Comparison of ENCODE assay signal across 1 cellular context in the genomic region with DNA sequence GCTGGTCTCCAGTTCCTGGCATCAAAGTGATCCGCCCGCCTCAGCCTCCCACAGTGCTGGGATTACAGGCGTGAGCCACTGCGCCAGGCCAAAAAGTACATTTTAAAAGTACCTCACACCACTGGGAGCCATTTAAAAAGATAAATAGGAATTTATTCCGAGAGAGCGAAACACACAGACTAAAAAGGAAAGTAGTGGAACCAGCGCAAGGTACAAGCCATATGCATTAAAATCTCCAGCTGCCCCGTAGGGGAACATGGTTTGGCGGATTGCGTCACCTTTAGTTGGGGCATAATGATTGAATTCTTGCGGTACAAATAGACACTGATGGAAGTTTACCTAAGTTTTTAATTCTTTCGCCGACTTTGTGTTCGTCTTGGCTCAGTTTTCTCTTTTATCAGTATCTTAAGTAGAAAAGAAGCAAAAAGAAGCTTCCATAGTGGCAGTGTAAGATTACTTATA.
A peak's percentile ranks its signal among the peaks of the same experiment; 100 is the strongest.
TF ChIP-seq lines count a peak whose summit lies in the region.

No MANE protein-coding gene starts in this region.

TF ChIP-seq in HepG2, 621 proteins besides CTCF, POLR2A, EP300 and RAD21:
- TF ChIP-seq ZNF7 (CRISPR knock-in tag; IDR thresholded peaks at IDR 0.05): 0 out of 2 replicates have a peak, but pooled peaks have one; percentile 30
- TF ChIP-seq EZH2 (conservative IDR thresholded peaks at IDR 0.05; ENCODE audit: low read depth, low read length): peak; percentile 61
- TF ChIP-seq SRSF4 (IDR thresholded peaks at IDR 0.05; ENCODE audit: low read depth, low read length, poor library complexity, severe bottlenecking): no peak
- TF ChIP-seq CEBPB (IDR thresholded peaks at IDR 0.05; ENCODE audit: borderline replicate concordance, low read depth, low read length): peak; percentile 86
- no peak for TF ChIP-seq ZNF768 (CRISPR knock-in tag; IDR thresholded peaks at IDR 0.05)
- 0 out of 2 replicates have a peak, but pooled peaks have one; percentile 15 for TF ChIP-seq ATF7 (IDR thresholded peaks at IDR 0.05)
- TF ChIP-seq ATF7 (CRISPR knock-in tag; IDR thresholded peaks at IDR 0.05): no peak
- TF ChIP-seq ZNF274 (CRISPR knock-in tag; IDR thresholded peaks at IDR 0.05): no peak
- no peak for TF ChIP-seq HMG20B (CRISPR knock-in tag; conservative IDR thresholded peaks at IDR 0.05)
- no peak for TF ChIP-seq ZBTB7B (CRISPR knock-in tag; IDR thresholded peaks at IDR 0.05)
- TF ChIP-seq ZMYM2 (CRISPR knock-in tag; IDR thresholded peaks at IDR 0.05): no peak; the same call in 1 of the 2 replicates
- 0 out of 2 replicates have a peak, but pooled peaks have one; percentile 28 for TF ChIP-seq ZNF563 (CRISPR knock-in tag; IDR thresholded peaks at IDR 0.05)
- TF ChIP-seq RBM22 (optimal IDR thresholded peaks at IDR 0.05; ENCODE audit: low read length): no peak
- no peak for TF ChIP-seq ZFP62 (CRISPR knock-in tag; IDR thresholded peaks at IDR 0.05)
- peak; percentile 57 for TF ChIP-seq CEBPG (CRISPR knock-in tag; IDR thresholded peaks at IDR 0.05)
- no peak for TF ChIP-seq PAF1 (CRISPR knock-in tag; IDR thresholded peaks at IDR 0.05)
